In genomic region chr5:176660860-176661641, GRCh38 we compare ENCODE assay signal across 8 cellular contexts. TPM values are rescaled to one million over a fixed set of nuclear protein-coding genes. Genes with fewer than 3 reads are reported as not detected.
A peak's percentile ranks its signal among the peaks of the same experiment; 100 is the strongest.
DNase-seq lines count a peak whose midpoint lies in the region; TF ChIP-seq lines count a peak whose summit lies in the region.

No MANE protein-coding gene starts in this region.

- no peak overlapping the region for H3K4me3 ChIP-seq in KMS-11 (IDR thresholded peaks at IDR 0.05; ENCODE audit: insufficient read depth, low read depth, low read length)
- no peak overlapping the region for H3K4me3 ChIP-seq in osteoblast (ENCODE audit: insufficient read depth, low read length)
- no peak overlapping the region for H3K4me3 ChIP-seq in tibial artery

- no peaks in the 10 kb centered on the region for H4K20me1 ChIP-seq in KMS-11 (ENCODE audit: insufficient read depth)
- peaks cover 7% of the 10 kb centered on the region for H4K20me1 ChIP-seq in osteoblast (ENCODE audit: insufficient read depth, low read length)

- H3K27ac ChIP-seq in KMS-11, result no peak overlapping the region
- no peak overlapping the region for H3K27ac ChIP-seq in osteoblast (ENCODE audit: low read depth, low read length)
- H3K27ac ChIP-seq in tibial artery, result no peak overlapping the region

- no peak overlapping the region for H3K9ac ChIP-seq in KMS-11

- peaks cover 28% of the 10 kb centered on the region for H3K4me1 ChIP-seq in KMS-11 (ENCODE audit: low read depth, poor library complexity, severe bottlenecking)
- peaks cover 13% of the 10 kb centered on the region for H3K4me1 ChIP-seq in osteoblast (ENCODE audit: insufficient read depth, low read length)
- H3K4me1 ChIP-seq in tibial artery, result peaks cover 0 to 7% (median 2%) of the 10 kb centered on the region in 4 donors

- DNase-seq in CMK (ENCODE audit: low read depth), result peak; percentile 44
- DNase-seq in GM20000 (ENCODE audit: low spot score), result peak; percentile 91
- DNase-seq in SHP77 treated with DMSO at 0.1 percent for 48 hours (lab: John Stamatoyannopoulos, UW), result peak; percentile 13
- peak; percentile 65 for DNase-seq in activated effector memory CD4-positive, alpha-beta T cell treated with Interleukin-2 at 50 U/mL for 16 hours
- DNase-seq in foreskin melanocyte, result peak; percentile 48
- DNase-seq in osteoblast (ENCODE audit: insufficient read length, low spot score, missing footprints), result peak; percentile 99
- peak in 1 of 2 donors; percentile 77 for DNase-seq in tibial artery

- intact Hi-C loops in tibial artery (cut with DNase I; ENCODE audit: low total_unique reads), result no loop called here

- no peaks in the 10 kb centered on the region for H3K27me3 ChIP-seq in KMS-11 (ENCODE audit: insufficient read depth, low read depth)
- peaks cover 29% of the 10 kb centered on the region for H3K27me3 ChIP-seq in osteoblast (ENCODE audit: insufficient read depth, low read length)
- H3K27me3 ChIP-seq in tibial artery, result peaks cover 0 to 38% of the 10 kb centered on the region in 2 donors

- H3K4me2 ChIP-seq in KMS-11 (0 out of 2 replicates have a peak overlapping the region, but pooled peaks have one; percentile 6), osteoblast (ENCODE audit: insufficient read depth, low read length) (peak overlapping the region; percentile 28)

- H3K36me3 ChIP-seq in KMS-11 (ENCODE audit: insufficient read depth) (no peaks in the 10 kb centered on the region), osteoblast (ENCODE audit: insufficient read depth, low read length) (no peaks in the 10 kb centered on the region), tibial artery (peaks cover 5 to 21% (median 8%) of the 10 kb centered on the region in 3 donors)

- TF ChIP-seq CTCF in GM20000 (IDR thresholded peaks at IDR 0.05; ENCODE audit: extremely low read depth, missing control alignments), result peak; percentile 95
- TF ChIP-seq CTCF in KMS-11 (conservative IDR thresholded peaks at IDR 0.05; ENCODE audit: low read depth, low read length), result peak; percentile 83
- TF ChIP-seq CTCF in osteoblast (IDR thresholded peaks at IDR 0.05; ENCODE audit: extremely low read depth, low read depth, low read length), result peak; percentile 94
- peak; percentile 80 to 96 for TF ChIP-seq CTCF in tibial artery (IDR thresholded peaks at IDR 0.05)

- H3K9me3 ChIP-seq in osteoblast (ENCODE audit: low read depth, low read length), result no peaks in the 10 kb centered on the region
- no peaks in the 10 kb centered on the region for H3K9me3 ChIP-seq in tibial artery

- no peaks in the 10 kb centered on the region for H3K79me2 ChIP-seq in KMS-11 (ENCODE audit: insufficient read depth, low read depth)
- no peaks in the 10 kb centered on the region for H3K79me2 ChIP-seq in osteoblast (ENCODE audit: insufficient read depth, low read length)

- H2AFZ ChIP-seq in KMS-11 (ENCODE audit: low read depth) (no peak overlapping the region), osteoblast (ENCODE audit: low read length) (no peak overlapping the region)

RNA-seq across cellular contexts. Expression of gene TSPAN17, which starts 13.8 kb away (rescaled TPM):
- 26.1 and 33.6 TPM in 2 replicates for total RNA-seq in osteoblast

RNA-seq across cellular contexts. Expression of gene EIF4E1B, which starts 30.6 kb away (rescaled TPM):
- not detected in 2 replicates for total RNA-seq in osteoblast

RNA-seq across cellular contexts. Expression of gene SNCB, which starts 30.7 kb away (rescaled TPM):
- not detected in 2 replicates for total RNA-seq in osteoblast

RNA-seq across cellular contexts. Expression of gene GPRIN1, which starts 51.1 kb away (rescaled TPM):
- 1.8 TPM in 2 replicates for total RNA-seq in osteoblast
